Comparison of ENCODE assay signal across 18 cellular contexts in the genomic region with DNA sequence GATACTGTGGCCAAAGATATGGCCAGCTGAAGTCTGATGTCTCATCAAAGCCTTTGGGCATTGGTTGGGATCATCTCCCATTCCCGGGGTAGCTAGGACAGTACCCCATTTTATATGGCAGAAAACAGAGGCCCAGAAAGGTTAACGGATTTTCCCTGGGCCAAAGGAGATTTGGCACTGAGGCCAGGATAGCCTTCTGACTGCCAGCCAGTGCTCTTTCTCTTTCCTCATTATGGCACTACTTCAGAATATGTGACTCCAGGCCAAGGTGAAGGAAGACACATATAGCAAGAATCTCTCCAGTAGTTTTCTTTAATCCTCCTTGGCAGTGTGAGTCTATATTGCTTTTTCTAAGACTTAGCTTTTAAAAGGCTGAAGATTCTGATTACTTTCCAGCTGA.
"Had no signal": no experiment of that assay in that cellular context is flagged by ENCODE, and none has a peak within 500 bp of the region (broad histone marks: within the 10 kb centered on the region; RNA-seq: fewer than 3 reads in every experiment).

No MANE protein-coding gene starts in this region.

- H3K27me3 ChIP-seq: heart left ventricle, pancreas, right lobe of liver, spleen, testis had no signal

- H3K36me3 ChIP-seq: heart left ventricle, pancreas, prostate gland, right lobe of liver, spleen, transverse colon had no signal

- H3K27ac ChIP-seq: pancreas, prostate gland, right lobe of liver, spleen, testis, transverse colon had no signal

- H3K9me3 ChIP-seq: pancreas, prostate gland, right lobe of liver, testis, transverse colon had no signal

- DNase-seq: effector memory CD8-positive, alpha-beta T cell; foreskin melanocyte; hippocampal formation; naive thymus-derived CD8-positive, alpha-beta T cell; pancreas; retina; right lobe of liver; spleen; stimulated activated CD4-positive, alpha-beta T cell treated with anti-CD3 and anti-CD28 coated beads, Interleukin-15, amount 100 ng/mL, for 24 hours; stimulated activated CD4-positive, alpha-beta T cell treated with anti-CD3 and anti-CD28 coated beads, Interleukin-2, amount 100 ng/mL, for 24 hours; stimulated activated CD4-positive, alpha-beta T cell treated with anti-CD3 and anti-CD28 coated beads, Interleukin-4, amount 100 ng/mL, for 4 hours; stimulated activated naive B cell treated with anti-CD40 and anti-IgM and Interleukin-4, amounts not matched to agents 10 μg/mL and 1 μg/mL and 100 μg/mL, for 72 hours; stimulated activated naive CD8-positive, alpha-beta T cell treated with anti-CD3 and anti-CD28 coated beads, Interleukin-15, amount 100 ng/mL, for 72 hours; testis; transverse colon had no signal

- ATAC-seq: effector memory CD8-positive, alpha-beta T cell; left lobe of liver; naive thymus-derived CD8-positive, alpha-beta T cell; pancreas; right lobe of liver; stimulated activated naive B cell treated with anti-CD40 and anti-IgM and Interleukin-4, amounts not matched to agents 10 μg/mL and 1 μg/mL and 100 μg/mL, for 72 hours; stimulated activated naive CD8-positive, alpha-beta T cell treated with anti-CD3 and anti-CD28 coated beads, Interleukin-15, amount 100 ng/mL, for 72 hours had no signal

- H3K4me3 ChIP-seq: heart left ventricle, pancreas, prostate gland, right lobe of liver, spleen, testis, transverse colon had no signal

- H3K4me1 ChIP-seq: pancreas, right lobe of liver, spleen, testis, transverse colon had no signal
